Comparison of ENCODE assay signal across 8 cellular contexts in genomic region chr19:49502866-49503581, GRCh38. TPM values are rescaled to one million over a fixed set of nuclear protein-coding genes. Genes with fewer than 3 reads are reported as not detected.
DNase-seq lines count a peak whose midpoint lies in the region; ATAC-seq and TF ChIP-seq lines count a peak whose summit lies in the region.

No MANE protein-coding gene starts in this region.

- H3K27ac ChIP-seq in esophagus muscularis mucosa (replicated peaks in 1 of 4), result no peak overlapping the region

- intact Hi-C loops in esophagus muscularis mucosa (cut with DNase I), result loop anchor here (2.0 kb wide), 1 partner anchor 44 kb away; no protein-coding TSS in a partner anchor

- H3K36me3 Mint-ChIP-seq in osteocyte (ENCODE audit: unreplicated experiment), result peaks cover 10% of the 10 kb centered on the region

- ATAC-seq in HG03108 (IDR thresholded peaks at IDR 0.05; ENCODE audit: unreplicated experiment), result no peak
- ATAC-seq in GM19397 (IDR thresholded peaks at IDR 0.05; ENCODE audit: unreplicated experiment), result no peak

- no peaks in the 10 kb centered on the region for H3K9me3 ChIP-seq in esophagus muscularis mucosa

- TF ChIP-seq CTCF in esophagus muscularis mucosa (IDR thresholded peaks at IDR 0.05) (peak; percentile 54 to 75 (median 69)), osteocyte (IDR thresholded peaks at IDR 0.05) (peak; percentile 83)

- H3K4me1 ChIP-seq in esophagus muscularis mucosa, result peaks cover 17 to 45% (median 42%) of the 10 kb centered on the region in 4 donors

- DNase-seq in AML-193 (lab: John Stamatoyannopoulos, UW) (peak; percentile 25 to 44), H7 (peak; percentile 50), NCI-H460 (ENCODE audit: extremely low read depth, low read depth) (peak; percentile 39), esophagus muscularis mucosa (ENCODE audit: extremely low spot score) (no peak), osteocyte (ENCODE audit: extremely low spot score, unreplicated experiment) (no peak)
- DNase-seq in activated CD4-positive, alpha-beta T cell treated with anti-CD3 and anti-CD28 coated beads, Interleukin-2, amount 50 U/mL, for 4 hours, result peak; percentile 40 to 44

- 42% methylated on average over 13 of the region's 14 CpGs for WGBS in esophagus muscularis mucosa

- no peak for TF ChIP-seq POLR2A in esophagus muscularis mucosa (IDR thresholded peaks at IDR 0.05; ENCODE audit: low read depth)

- H3K4me3 Mint-ChIP-seq in osteocyte (ENCODE audit: unreplicated experiment), result no peak overlapping the region

- TF ChIP-seq EP300 in esophagus muscularis mucosa (IDR thresholded peaks at IDR 0.05), result no peak

- H3K36me3 ChIP-seq in H7 (replicated peaks; ENCODE audit: control insufficient read depth, insufficient read depth, low read length) (peaks cover 13% of the 10 kb centered on the region), esophagus muscularis mucosa (peaks cover 17 to 23% (median 22%) of the 10 kb centered on the region in 4 donors)

- H3K4me3 ChIP-seq in H7 (ENCODE audit: insufficient read depth, low read depth, low read length), result no peak overlapping the region
- no peak overlapping the region for H3K4me3 ChIP-seq in esophagus muscularis mucosa

- H3K4me1 Mint-ChIP-seq in osteocyte (ENCODE audit: unreplicated experiment), result peaks cover 10% of the 10 kb centered on the region

- H3K27me3 ChIP-seq in H7 (ENCODE audit: control insufficient read depth, insufficient read depth, low read length), result no peaks in the 10 kb centered on the region
- no peaks in the 10 kb centered on the region for H3K27me3 ChIP-seq in esophagus muscularis mucosa

- no peaks in the 10 kb centered on the region for H3K9me3 Mint-ChIP-seq in osteocyte (ENCODE audit: unreplicated experiment)

- H3K27me3 Mint-ChIP-seq in osteocyte (ENCODE audit: unreplicated experiment), result no peaks in the 10 kb centered on the region

- peak overlapping the region; percentile 34 for H3K27ac Mint-ChIP-seq in osteocyte (ENCODE audit: unreplicated experiment)

RNA-seq across cellular contexts. Expression of gene RPS11, which starts 6.8 kb away (rescaled TPM):
- 2,449 and 2,647 TPM in 2 replicates for total RNA-seq in H7 (2014; rRNA removed; shearing (Covaris generic))
- total RNA-seq in NCI-H460 (2014; rRNA removed; shearing (Covaris generic)), result 2,280 and 2,727 TPM in 2 replicates
- polyA plus RNA-seq in NCI-H460 (2014; cell fraction: nucleus; rRNA removed), result 1,070 and 1,297 TPM in 2 replicates
- total RNA-seq in esophagus muscularis mucosa (1,000 to 10,000 TPM; 1,719 to 5,089 (median 3,692) TPM), osteocyte (1,892 and 1,912 TPM in 2 replicates)

RNA-seq across cellular contexts. Expression of gene FCGRT, which starts 9.4 kb away (rescaled TPM):
- total RNA-seq in H7 (2014; rRNA removed; shearing (Covaris generic)), result 28.5 and 36.9 TPM in 2 replicates
- 0.77 TPM in 1 of 2 replicates, not detected in the other for total RNA-seq in NCI-H460 (2014; rRNA removed; shearing (Covaris generic))
- 0.14 and 2.5 TPM in 2 replicates for polyA plus RNA-seq in NCI-H460 (2014; cell fraction: nucleus; rRNA removed)
- total RNA-seq in esophagus muscularis mucosa, result 100 to 1,000 TPM; 108 to 234 (median 170) TPM
- 253 and 278 TPM in 2 replicates for total RNA-seq in osteocyte

RNA-seq across cellular contexts. Expression of gene RPL13A, which starts 15.6 kb away (rescaled TPM):
- total RNA-seq in H7 (2014; rRNA removed; shearing (Covaris generic)), result 4,136 and 6,335 TPM in 2 replicates
- total RNA-seq in NCI-H460 (2014; rRNA removed; shearing (Covaris generic)), result 3,401 and 3,992 TPM in 2 replicates
- polyA plus RNA-seq in NCI-H460 (2014; cell fraction: nucleus; rRNA removed), result 1,983 and 2,194 TPM in 2 replicates
- total RNA-seq in esophagus muscularis mucosa (1,000 to 10,000 TPM; 1,843 to 3,096 (median 2,688) TPM), osteocyte (2,592 and 2,617 TPM in 2 replicates)

RNA-seq across cellular contexts. Expression of gene RCN3, which starts 24.8 kb away (rescaled TPM):
- 28.2 and 29.2 TPM in 2 replicates for total RNA-seq in H7 (2014; rRNA removed; shearing (Covaris generic))
- total RNA-seq in NCI-H460 (2014; rRNA removed; shearing (Covaris generic)), result 3.1 and 5.6 TPM in 2 replicates
- polyA plus RNA-seq in NCI-H460 (2014; cell fraction: nucleus; rRNA removed), result 6.8 and 9.2 TPM in 2 replicates
- total RNA-seq in esophagus muscularis mucosa, result 10 to 100 TPM in 3 of 4 donors, 1 to 10 TPM in 1; 9.8 to 22.4 (median 18.0) TPM
- total RNA-seq in osteocyte, result 81.3 and 85.0 TPM in 2 replicates

RNA-seq across cellular contexts. Expression of gene FLT3LG, which starts 29.0 kb away (rescaled TPM):
- 0.55 and 1.6 TPM in 2 replicates for total RNA-seq in H7 (2014; rRNA removed; shearing (Covaris generic))
- total RNA-seq in NCI-H460 (2014; rRNA removed; shearing (Covaris generic)), result 0.12 and 0.35 TPM in 2 replicates
- 0.24 and 1.2 TPM in 2 replicates for polyA plus RNA-seq in NCI-H460 (2014; cell fraction: nucleus; rRNA removed)
- total RNA-seq in esophagus muscularis mucosa (10 to 100 TPM in 2 of 4 donors, 1 to 10 TPM in 2; 5.5 to 11.5 (median 10.4) TPM), osteocyte (10.8 and 11.3 TPM in 2 replicates)

Comparison
In these comparisons a context has a peak if more than half of its experiments do, and no peak if none do; other contexts are left out.
1. DNase-seq: peak in AML-193 (2 of 2), H7 (single experiment), NCI-H460 (single experiment) and activated CD4-positive, alpha-beta T cell treated with anti-CD3 and anti-CD28 coated beads, Interleukin-2, amount 50 U/mL, for 4 hours (2 of 2); none in esophagus muscularis mucosa (single experiment) and osteocyte (single experiment).
2. RNA of gene FCGRT, which starts 9.4 kb away (total RNA-seq): 253 to 278 TPM in osteocyte, 108 to 234 TPM in esophagus muscularis mucosa and 28.5 to 36.9 TPM in H7; 0.77 TPM in NCI-H460; every median in the first group is over 10 times any median in the second.